21 cellular contexts compared by ENCODE assay signal in the genomic region with DNA sequence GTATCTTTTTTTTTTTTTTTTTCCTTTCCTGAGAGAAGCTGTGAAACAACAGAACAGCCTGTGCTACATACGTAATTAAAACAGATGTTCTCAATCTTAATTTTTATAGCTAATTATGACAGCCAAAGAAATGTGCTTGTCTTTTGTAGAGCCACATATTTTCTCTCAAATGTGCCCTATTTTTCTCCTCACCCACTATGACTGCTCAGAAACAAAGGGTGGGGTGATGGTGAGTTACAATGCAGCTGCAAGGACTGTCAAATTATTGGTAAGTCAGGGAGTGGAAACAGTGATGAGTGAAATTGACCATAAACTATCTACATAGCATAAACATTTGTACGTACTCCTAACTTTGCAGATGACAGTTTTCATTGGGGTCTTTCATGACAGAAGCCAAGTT.
DNase-seq lines count a peak whose midpoint lies in the region; ATAC-seq, FAIRE-seq and TF ChIP-seq lines count a peak whose summit lies in the region.
"Had no signal": no experiment of that assay in that cellular context is flagged by ENCODE, and none has a peak within 500 bp of the region (broad histone marks: within the 10 kb centered on the region; RNA-seq: fewer than 3 reads in every experiment).

No MANE protein-coding gene starts in this region.

- FAIRE-seq in GM18507 (lab: Jason Lieb, UNC), result peak; percentile 38
- FAIRE-seq: D721Med, HTR-8/SVneo had no signal

- peak overlapping the region; percentile 42 for H2AFZ ChIP-seq in GM23248

- CTCF ChIA-PET in HEK293T (lab: Yijun Ruan, JAX), result interaction anchor here (0.6 to 0.9 kb wide), 2 partner anchors 9 to 832 kb away, joined by 4 to 6 read pairs; no protein-coding TSS in a partner anchor

- no peaks in the 10 kb centered on the region for H3K36me3 ChIP-seq in GM23248 (ENCODE audit: low read depth)
- H3K36me3 ChIP-seq: MG63 had no signal

- no peak for DNase-seq in GM18507 (ENCODE audit: extremely low spot score, insufficient read length, low read depth)
- DNase-seq in GM23248, result no peak
- DNase-seq in RPMI8226, result peak; percentile 34
- no peak for DNase-seq in sciatic nerve (ENCODE audit: low spot score)
- DNase-seq in NCI-H187 (lab: John Stamatoyannopoulos, UW), result no peak
- DNase-seq in RKO (ENCODE audit: low spot score), result no peak
- DNase-seq in HEK293T (ENCODE audit: extremely low spot score), result no peak
- DNase-seq: AML-193, H7, Karpas-422, MG63, NCI-H1105, NCI-H187 treated with DMSO at 0.1 percent for 48 hours, NCI-H2227 treated with DMSO at 0.1 percent for 48 hours, NCI-H510A treated with DMSO at 0.1 percent for 48 hours, NCI-H82, PC-9 had no signal

- POLR2A ChIA-PET in HEK293T (lab: Yijun Ruan, JAX), result no interaction called here

- peak; percentile 52 for ATAC-seq in sciatic nerve
- ATAC-seq: Right ventricle myocardium inferior had no signal

- H3K4me2 ChIP-seq in GM23248 (ENCODE audit: unreplicated experiment), result no peak overlapping the region
- H3K4me2 ChIP-seq: PC-9 had no signal

- no peaks in the 10 kb centered on the region for H3K9me3 ChIP-seq in GM23248 (ENCODE audit: low read depth)
- H3K9me3 ChIP-seq: MG63 had no signal

- H3F3A ChIP-seq in GM23248 (ENCODE audit: insufficient read depth), result no peaks in the 10 kb centered on the region

- H3K9me2 ChIP-seq in GM23248 (ENCODE audit: insufficient read depth), result no peaks in the 10 kb centered on the region

- H3K27ac ChIP-seq in GM23248, result no peak overlapping the region
- H3K27ac ChIP-seq: C4-2B, PC-9 had no signal

- peak overlapping the region; percentile 39; the same call in 1 of the 2 replicates for H3K4me3 ChIP-seq in GM23248
- H3K4me3 ChIP-seq: MG63, PC-9 had no signal

- no peaks in the 10 kb centered on the region for H3K79me2 ChIP-seq in GM23248 (ENCODE audit: insufficient read depth)

- intact Hi-C loops in sciatic nerve (cut with DNase I), result no loop called here

- no peaks in the 10 kb centered on the region for H3K27me3 ChIP-seq in GM23248 (replicated peaks; ENCODE audit: insufficient read depth)
- H3K27me3 ChIP-seq: MG63 had no signal

- no peaks in the 10 kb centered on the region for H3K4me1 ChIP-seq in GM23248 (ENCODE audit: insufficient read depth)

- no peaks in the 10 kb centered on the region for H4K20me1 ChIP-seq in GM23248 (ENCODE audit: insufficient read depth)

- in situ Hi-C loops in GM23248 (cut with MboI), result no loop called here

- H3K9ac ChIP-seq in GM23248, result no peak overlapping the region

- 15 to 28% methylated on average over 2 of the region's 2 CpGs for WGBS in GM23248 (ENCODE audit: low coverage in 1 of 2, low lambda C conversion rate in 2 of 2, missing lambda C conversion rate in 2 of 2), 2 experiments

TF ChIP-seq in HEK293T, 16 proteins besides CTCF, POLR2A, EP300 and RAD21:
- TF ChIP-seq TARDBP (IDR thresholded peaks at IDR 0.05), result no peak
- no peak for TF ChIP-seq BHLHE40 (IDR thresholded peaks at IDR 0.05; ENCODE audit: borderline replicate concordance)
- TF ChIP-seq LEF1 (IDR thresholded peaks at IDR 0.05; ENCODE audit: borderline replicate concordance), result no peak
- no peak for TF ChIP-seq ARNT (IDR thresholded peaks at IDR 0.05)
- TF ChIP-seq SP1 (IDR thresholded peaks at IDR 0.05), result no peak
- no peak for TF ChIP-seq CTBP1 (IDR thresholded peaks at IDR 0.05; ENCODE audit: borderline replicate concordance)
- TF ChIP-seq FOXA1 (IDR thresholded peaks at IDR 0.05), result no peak
- no peak for TF ChIP-seq ZNF384 (IDR thresholded peaks at IDR 0.05)
- TF ChIP-seq PKNOX1 (IDR thresholded peaks at IDR 0.05), result no peak
- no peak for TF ChIP-seq SUZ12 (IDR thresholded peaks at IDR 0.05)
- TF ChIP-seq L3MBTL2 (conservative IDR thresholded peaks at IDR 0.05), result no peak
- no peak for TF ChIP-seq FOXK2 (IDR thresholded peaks at IDR 0.05)
